ENCODE assay signal across 8 cellular contexts in genomic region chr2:73907840-73908452, GRCh38. TPM values are rescaled to one million over a fixed set of nuclear protein-coding genes. Genes with fewer than 3 reads are reported as not detected.
A peak's percentile ranks its signal among the peaks of the same experiment; 100 is the strongest.
DNase-seq lines count a peak whose midpoint lies in the region; ATAC-seq and TF ChIP-seq lines count a peak whose summit lies in the region.

No MANE protein-coding gene starts in this region.

- intact Hi-C loops in CD14-positive monocyte (cut with micrococcal nuclease) = no loop called here
- intact Hi-C loops in activated CD4-positive, alpha-beta memory T cell treated with anti-CD3 and anti-CD28 coated beads for 36 hours (cut with micrococcal nuclease) = loop anchor here (1.0 kb wide), 2 partner anchors 79 to 239 kb away; partner anchors contain the start of gene BOLA3

- no peak for DNase-seq in CD14-positive monocyte (ENCODE audit: low spot score)
- DNase-seq in NCI-H2107 (lab: John Stamatoyannopoulos, UW) = peak; percentile 77
- DNase-seq in activated CD4-positive, alpha-beta memory T cell treated with anti-CD3 and anti-CD28 coated beads for 36 hours = peak; percentile 75
- DNase-seq in fibroblast of mammary gland (ENCODE audit: low read depth) = peak; percentile 45
- peak in 2 of 3 donors; percentile 25 to 27 for DNase-seq in stimulated activated CD4-positive, alpha-beta T cell treated with anti-CD3 and anti-CD28 coated beads, Interleukin-12 subunit alpha, Interleukin-12 subunit beta, amount 100 ng/mL, for 48 hours (ENCODE audit: low read depth in 2 of 3, low spot score in 1 of 3)
- no peak for DNase-seq in omental fat pad (ENCODE audit: low spot score)
- no peak for DNase-seq in islet precursor cell

- H3K36me3 Mint-ChIP-seq in CD14-positive monocyte = no peaks in the 10 kb centered on the region
- H3K36me3 Mint-ChIP-seq in activated CD4-positive, alpha-beta memory T cell treated with anti-CD3 and anti-CD28 coated beads for 36 hours = no peaks in the 10 kb centered on the region

- peak; percentile 88 for ATAC-seq in GM21529 (IDR thresholded peaks at IDR 0.05; ENCODE audit: unreplicated experiment)
- ATAC-seq in omental fat pad (ENCODE audit: low FRiP score) = no peak

- H3K4me1 Mint-ChIP-seq in CD14-positive monocyte = peaks cover 15% of the 10 kb centered on the region
- H3K4me1 Mint-ChIP-seq in activated CD4-positive, alpha-beta memory T cell treated with anti-CD3 and anti-CD28 coated beads for 36 hours (ENCODE audit: low read depth) = peaks cover 7% of the 10 kb centered on the region

- no peaks in the 10 kb centered on the region for H3K9me3 Mint-ChIP-seq in CD14-positive monocyte
- no peaks in the 10 kb centered on the region for H3K9me3 Mint-ChIP-seq in activated CD4-positive, alpha-beta memory T cell treated with anti-CD3 and anti-CD28 coated beads for 36 hours

- no peak overlapping the region for H3K4me3 ChIP-seq in fibroblast of mammary gland (ENCODE audit: control insufficient read depth, low read depth, low read length)

- H3K4me3 Mint-ChIP-seq in CD14-positive monocyte = no peak overlapping the region
- H3K4me3 Mint-ChIP-seq in activated CD4-positive, alpha-beta memory T cell treated with anti-CD3 and anti-CD28 coated beads for 36 hours = no peak overlapping the region

- H3K27me3 Mint-ChIP-seq in CD14-positive monocyte (ENCODE audit: low read depth in 3 of 3) = peaks cover 0 to 2% (median 0%) of the 10 kb centered on the region in 3 donors
- no peaks in the 10 kb centered on the region for H3K27me3 Mint-ChIP-seq in activated CD4-positive, alpha-beta memory T cell treated with anti-CD3 and anti-CD28 coated beads for 36 hours

- peak; percentile 7 for TF ChIP-seq CTCF in CD14-positive monocyte (IDR thresholded peaks at IDR 0.05)
- peak; percentile 19 for TF ChIP-seq CTCF in fibroblast of mammary gland (conservative IDR thresholded peaks at IDR 0.05; ENCODE audit: control insufficient read depth, insufficient read depth, low read depth, low read length)
- TF ChIP-seq CTCF in omental fat pad (IDR thresholded peaks at IDR 0.05) = no peak

- POLR2A ChIA-PET in activated CD4-positive, alpha-beta memory T cell treated with anti-CD3 and anti-CD28 coated beads for 36 hours (lab: Charles Lee) = interaction anchor here (0.6 kb wide), 1 partner anchor 57 kb away, joined by 3 read pairs; no protein-coding TSS in a partner anchor

- CTCF ChIA-PET in activated CD4-positive, alpha-beta memory T cell treated with anti-CD3 and anti-CD28 coated beads for 36 hours (lab: Charles Lee) = interaction anchor here (0.6 to 3.2 kb wide), 29 partner anchors 9 to 428 kb away, joined by 3 to 25 read pairs (median 4); partner anchors contain the start of genes BOLA3 and DGUOK

- peak overlapping the region in 2 of 7 donors; percentile 82 for H3K27ac Mint-ChIP-seq in CD14-positive monocyte
- H3K27ac Mint-ChIP-seq in activated CD4-positive, alpha-beta memory T cell treated with anti-CD3 and anti-CD28 coated beads for 36 hours = no peak overlapping the region

RNA-seq across cellular contexts. Expression of gene ACTG2, which starts 15.1 kb away (rescaled TPM):
- not detected for polyA plus RNA-seq in CD14-positive monocyte
- total RNA-seq in activated CD4-positive, alpha-beta memory T cell treated with anti-CD3 and anti-CD28 coated beads for 36 hours = not detected
- total RNA-seq in omental fat pad = 10 to 100 TPM in 1 of 4 donors, 1 to 10 TPM in 3; 3.7 to 56.6 (median 7.4) TPM

RNA-seq across cellular contexts. Expression of gene DGUOK, which starts 18.7 kb away (rescaled TPM):
- 100 to 1,000 TPM; 123 to 129 TPM for polyA plus RNA-seq in CD14-positive monocyte
- total RNA-seq in activated CD4-positive, alpha-beta memory T cell treated with anti-CD3 and anti-CD28 coated beads for 36 hours = 100 to 1,000 TPM; 101 to 102 TPM
- 10 to 100 TPM; 30.5 to 38.9 (median 36.3) TPM for total RNA-seq in omental fat pad

Comparison
In these comparisons a context has a peak if more than half of its experiments do, and no peak if none do; other contexts are left out.
1. DNase-seq: peak in NCI-H2107 (single experiment), activated CD4-positive, alpha-beta memory T cell treated with anti-CD3 and anti-CD28 coated beads for 36 hours (single experiment), fibroblast of mammary gland (single experiment) and stimulated activated CD4-positive, alpha-beta T cell treated with anti-CD3 and anti-CD28 coated beads, Interleukin-12 subunit alpha, Interleukin-12 subunit beta, amount 100 ng/mL, for 48 hours (2 of 3); none in CD14-positive monocyte (single experiment), omental fat pad (single experiment) and islet precursor cell (single experiment).
2. CTCF ChIP-seq: peak in CD14-positive monocyte (single experiment) and fibroblast of mammary gland (single experiment); none in omental fat pad (0 of 3).
3. RNA of gene ACTG2, which starts 15.1 kb away (total RNA-seq): 3.7 to 56.6 TPM in omental fat pad; not detected in activated CD4-positive, alpha-beta memory T cell treated with anti-CD3 and anti-CD28 coated beads for 36 hours; every median in the first group is over 4 times any median in the second.